In genomic region chr14:101407328-101407727, GRCh38 we compare ENCODE assay signal across 24 cellular contexts.
DNase-seq lines count a peak whose midpoint lies in the region; ATAC-seq and TF ChIP-seq lines count a peak whose summit lies in the region.
"Had no signal": no experiment of that assay in that cellular context is flagged by ENCODE, and none has a peak within 500 bp of the region (broad histone marks: within the 10 kb centered on the region; RNA-seq: fewer than 3 reads in every experiment).

No MANE protein-coding gene starts in this region.

- no peaks in the 10 kb centered on the region for H3K79me1 ChIP-seq in trophoblast cell (ENCODE audit: low read length)

- peaks cover 37% of the 10 kb centered on the region for H3K4me1 ChIP-seq in lower lobe of right lung
- peaks cover 0 to 3% of the 10 kb centered on the region in 2 experiments for H3K4me1 ChIP-seq in trophoblast cell (ENCODE audit: control insufficient read depth in 1 of 2, insufficient read depth in 2 of 2, low read length in 2 of 2)
- H3K4me1 ChIP-seq in upper lobe of right lung = peaks cover 22% of the 10 kb centered on the region

- no peak overlapping the region for H3K9ac ChIP-seq in trophoblast cell (ENCODE audit: low read length)

- no peak overlapping the region for H3K18ac ChIP-seq in trophoblast cell (ENCODE audit: low read length)

- H3K27me3 ChIP-seq in lower lobe of right lung (ENCODE audit: low read depth) = no peaks in the 10 kb centered on the region
- no peaks in the 10 kb centered on the region for H3K27me3 ChIP-seq in trophoblast cell (ENCODE audit: insufficient read depth, low read length)
- H3K27me3 ChIP-seq in upper lobe of right lung = no peaks in the 10 kb centered on the region

- H3K36me3 ChIP-seq in lower lobe of right lung (no peaks in the 10 kb centered on the region), trophoblast cell (ENCODE audit: control insufficient read depth in 1 of 2, insufficient read depth in 2 of 2, low read length in 2 of 2) (no peaks in the 10 kb centered on the region), upper lobe of right lung (no peaks in the 10 kb centered on the region)

- H3K23ac ChIP-seq in trophoblast cell (ENCODE audit: low read length) = no peak overlapping the region

- intact Hi-C loops in lower lobe of right lung (cut with DNase I) (no loop called here), upper lobe of right lung (cut with DNase I) (no loop called here)

- no peak overlapping the region for H2AFZ ChIP-seq in trophoblast cell (ENCODE audit: insufficient read depth, low read length, poor library complexity)
- H2AFZ ChIP-seq: GM23338, PC-9 had no signal

- no peak overlapping the region for H3K14ac ChIP-seq in trophoblast cell (ENCODE audit: low read length)

- peaks cover 7% of the 10 kb centered on the region for H3K4me1 Mint-ChIP-seq in T-helper 17 cell
- H3K4me1 Mint-ChIP-seq: B cell, CD14-positive monocyte had no signal

- H3K27ac ChIP-seq in caudate nucleus (ENCODE audit: low read depth, low read length) = peak overlapping the region; percentile 77
- H3K27ac ChIP-seq in lower lobe of right lung = peak overlapping the region; percentile 47
- H3K27ac ChIP-seq in trophoblast cell (ENCODE audit: low read depth, low read length) = no peak overlapping the region
- H3K27ac ChIP-seq in upper lobe of right lung = peak overlapping the region; percentile 77
- H3K27ac ChIP-seq: A549, PC-9 had no signal

- H3K9me3 ChIP-seq in lower lobe of right lung = no peaks in the 10 kb centered on the region
- H3K9me3 ChIP-seq in trophoblast cell (ENCODE audit: insufficient read depth, low read depth, low read length) = peaks cover 7% of the 10 kb centered on the region
- no peaks in the 10 kb centered on the region for H3K9me3 ChIP-seq in upper lobe of right lung
- H3K9me3 ChIP-seq in T-helper 17 cell (ENCODE audit: control insufficient read depth, low read length, poor library complexity, severe bottlenecking) = no peaks in the 10 kb centered on the region
- H3K9me3 ChIP-seq: A549 had no signal

- H3K27ac Mint-ChIP-seq in T-helper 17 cell = no peak overlapping the region
- H3K27ac Mint-ChIP-seq: B cell, GM23338, IgD-negative memory B cell had no signal

- H4K91ac ChIP-seq in trophoblast cell (ENCODE audit: low read depth, low read length) = no peak overlapping the region

- H2AK5ac ChIP-seq in trophoblast cell (ENCODE audit: low read length) = no peak overlapping the region

- no peak overlapping the region for H3K4me3 Mint-ChIP-seq in T-helper 17 cell
- H3K4me3 Mint-ChIP-seq: B cell, CD14-positive monocyte, GM23338, IgD-negative memory B cell had no signal

- H3K27me3 Mint-ChIP-seq in T-helper 17 cell = peaks cover 77% of the 10 kb centered on the region

- H4K8ac ChIP-seq in trophoblast cell (ENCODE audit: low read depth, low read length) = no peak overlapping the region

- H2BK12ac ChIP-seq in trophoblast cell (ENCODE audit: low read length) = peak overlapping the region; percentile 19

- no peaks in the 10 kb centered on the region for H3K79me2 ChIP-seq in trophoblast cell (ENCODE audit: control insufficient read depth, insufficient read depth, low read length, poor library complexity)

- WGBS in trophoblast cell (ENCODE audit: extremely low coverage, insufficient coverage, insufficient read length) = no CpG with 5 or more reads among the region's 8 CpGs

- H4K12ac ChIP-seq in trophoblast cell (ENCODE audit: low read depth, low read length) = no peak overlapping the region

- H3K4me3 ChIP-seq in lower lobe of right lung (no peak overlapping the region), trophoblast cell (ENCODE audit: low read depth, low read length) (no peak overlapping the region), upper lobe of right lung (no peak overlapping the region)
- H3K4me3 ChIP-seq: A549, GM23338, PC-9 had no signal

- no peak overlapping the region for H3K4ac ChIP-seq in trophoblast cell (ENCODE audit: low read depth, low read length)

- no peak for TF ChIP-seq CTCF in lower lobe of right lung (IDR thresholded peaks at IDR 0.05)
- TF ChIP-seq CTCF in upper lobe of right lung (IDR thresholded peaks at IDR 0.05) = no peak

- H3K4me2 ChIP-seq in trophoblast cell (ENCODE audit: low read length) = no peak overlapping the region
- H3K4me2 ChIP-seq: A549, GM23338 had no signal

- peak in 25 of 61 donors; percentile 12 to 76 (median 33) for DNase-seq in caudate nucleus (lab: John Stamatoyannopoulos, UW)
- DNase-seq in lower lobe of right lung = no peak
- no peak for DNase-seq in trophoblast cell
- no peak for DNase-seq in upper lobe of right lung
- DNase-seq in T-helper 17 cell = no peak
- DNase-seq: HCEC 1CT, Karpas-422, MV-4-11, NCI-H1694, NCI-H2081, NCI-H2171 treated with DMSO at 0.1 percent for 48 hours, NCI-H524 treated with DMSO at 0.1 percent for 48 hours, NCI-H82, PC-9, RPMI8226, SHP77 had no signal

- no peaks in the 10 kb centered on the region for H3K36me3 Mint-ChIP-seq in T-helper 17 cell (ENCODE audit: low read depth)
- H3K36me3 Mint-ChIP-seq: CD14-positive monocyte had no signal

- no peak overlapping the region for H2BK5ac ChIP-seq in trophoblast cell (ENCODE audit: low read depth, low read length, poor library complexity)

- peak; percentile 18 to 28 for ATAC-seq in lower lobe of right lung
- ATAC-seq in upper lobe of right lung = no peak
- ATAC-seq in HG03565 (IDR thresholded peaks at IDR 0.05; ENCODE audit: unreplicated experiment) = no peak
- no peak for ATAC-seq in HG02588 (IDR thresholded peaks at IDR 0.05; ENCODE audit: unreplicated experiment)
- ATAC-seq in T-helper 17 cell = no peak
- ATAC-seq in GM18520 (IDR thresholded peaks at IDR 0.05; ENCODE audit: unreplicated experiment) = no peak
- ATAC-seq: A549, GM23338 had no signal

- no peak overlapping the region for H2BK120ac ChIP-seq in trophoblast cell (ENCODE audit: insufficient read depth, low read length, poor library complexity)

Comparison
In these comparisons a context has a peak if more than half of its experiments do, and no peak if none do; other contexts are left out.
1. ATAC-seq: peak in lower lobe of right lung (2 of 2); none in upper lobe of right lung (single experiment), HG03565 (single experiment), HG02588 (single experiment), T-helper 17 cell (single experiment) and GM18520 (single experiment).